In genomic region chr20:16729565-16730460, GRCh38 we compare ENCODE assay signal across 8 cellular contexts. TPM values are rescaled to one million over a fixed set of nuclear protein-coding genes. Genes with fewer than 3 reads are reported as not detected.
DNase-seq lines count a peak whose midpoint lies in the region; ATAC-seq, FAIRE-seq and TF ChIP-seq lines count a peak whose summit lies in the region.

Gene SNRPB2, plus strand, starts transcription at chr20:16730026. Its CDS starts 1,677 bp downstream, at chr20:16731703.

- peak; percentile 66 to 75; a peak in 3 of 4 replicates for TF ChIP-seq EP300 in HepG2 (IDR thresholded peaks at IDR 0.05; ENCODE audit: low read depth in 2 of 2, low read length in 2 of 2)
- TF ChIP-seq EP300 in HepG2 (CRISPR knock-in tag; IDR thresholded peaks at IDR 0.05; ENCODE audit: borderline replicate concordance), result peak; percentile 62

- peak; percentile 85 for FAIRE-seq in HepG2 (lab: Jason Lieb, UNC)

- intact Hi-C loops in HepG2 (cut with micrococcal nuclease; ENCODE audit: unreplicated experiment), result loop anchor here (1.0 to 10.0 kb wide), 2 partner anchors 155 to 1745 kb away; no protein-coding TSS in a partner anchor

- peak; percentile 97 to 98 for TF ChIP-seq POLR2A in HepG2 (IDR thresholded peaks at IDR 0.05; ENCODE audit: insufficient read depth in 1 of 2, low read depth in 2 of 2, low read length in 2 of 2)

- peaks cover 29% of the 10 kb centered on the region for H3K4me1 ChIP-seq in HepG2 (ENCODE audit: insufficient read depth, low read length)

- peaks cover 0 to 12% of the 10 kb centered on the region in 2 experiments; a peak in 3 of 5 replicates for H3K27me3 ChIP-seq in HepG2 (ENCODE audit: control insufficient read depth in 1 of 2, insufficient read depth in 2 of 2, low read length in 2 of 2)

- DNase-seq in C1 segment of cervical spinal cord (lab: John Stamatoyannopoulos, UW) (peak; percentile 31 to 93 (median 87)), NCI-H748 treated with DMSO at 0.1 percent for 48 hours (lab: John Stamatoyannopoulos, UW) (peak; percentile 97), dermis microvascular lymphatic vessel endothelial cell (ENCODE audit: low read depth in 2 of 2) (peak; percentile 93 to 96), HepG2 (ENCODE audit: low spot score) (peak; percentile 97)
- DNase-seq in activated CD4-positive, alpha-beta T cell treated with anti-CD3 and anti-CD28 coated beads, Interleukin-2, amount 50 U/mL, for 4 hours, result peak; percentile 89 to 90
- peak; percentile 89 for DNase-seq in stimulated activated CD4-positive, alpha-beta T cell treated with anti-CD3 and anti-CD28 coated beads, Interleukin-4, amount 100 ng/mL, for 1 hour

- H3K79me2 ChIP-seq in HepG2 (ENCODE audit: insufficient read depth, low read length), result peaks cover 40% of the 10 kb centered on the region

- TSS peak; percentile 77 for BruUV-seq in HepG2 (replicated peaks; lab: Mats Ljungman, UMichigan)

- TF ChIP-seq RAD21 in HepG2 (CRISPR knock-in tag; IDR thresholded peaks at IDR 0.05), result peak; percentile 74

- CTCF ChIA-PET in HepG2 (lab: Yijun Ruan, JAX; ENCODE audit: low intra/inter-chr PET ratio, low total read pairs), result no interaction called here

- peak; percentile 35 for TF ChIP-seq CTCF in HepG2 (CRISPR knock-in tag; IDR thresholded peaks at IDR 0.05)

- H3K9me3 ChIP-seq in HepG2 (ENCODE audit: low read length), result peaks cover 12% of the 10 kb centered on the region

- peak; percentile 97 for ATAC-seq in GM19372 (IDR thresholded peaks at IDR 0.05; ENCODE audit: low read depth, unreplicated experiment)
- ATAC-seq in HG03558 (IDR thresholded peaks at IDR 0.05; ENCODE audit: extremely low read depth, unreplicated experiment), result peak; percentile 98
- ATAC-seq in HepG2, result peak; percentile 98

- H3K4me2 ChIP-seq in HepG2 (ENCODE audit: low read depth, low read length), result peak within 1 kb of the TSS; percentile 85

- 13% methylated on average over 41 of the region's 57 CpGs for WGBS in HepG2 (ENCODE audit: low lambda C conversion rate)

- peak within 1 kb of the TSS; percentile 82 to 98 (median 92) for H3K4me3 ChIP-seq in HepG2 (replicated peaks in 1 of 3; ENCODE audit: insufficient read depth in 1 of 3, low read depth in 2 of 3, low read length in 3 of 3)

- H2AFZ ChIP-seq in HepG2 (ENCODE audit: low read length), result peak within 1 kb of the TSS; percentile 98

- peak within 1 kb of the TSS; percentile 79 for H3K27ac ChIP-seq in HepG2 (ENCODE audit: extremely low read length, insufficient read depth, low read length)

- H3K36me3 ChIP-seq in HepG2 (replicated peaks in 1 of 2; ENCODE audit: control insufficient read depth in 1 of 2, insufficient read depth in 2 of 2, low read length in 2 of 2), result peaks cover 13 to 29% of the 10 kb centered on the region in 2 experiments

- H3K9ac ChIP-seq in HepG2 (ENCODE audit: insufficient read depth, low read depth, low read length), result peak within 1 kb of the TSS; percentile 94

- H4K20me1 ChIP-seq in HepG2 (ENCODE audit: insufficient read depth, low read length), result no peaks in the 10 kb centered on the region

- POLR2A ChIA-PET in HepG2 (lab: Yijun Ruan, JAX), result interaction anchor here (0.9 to 1.5 kb wide), 3 partner anchors 18 to 254 kb away, joined by 3 to 4 read pairs (median 3); no protein-coding TSS in a partner anchor

- in situ Hi-C loops in HepG2 (cut with HindIII; ENCODE audit: extremely low pct_ligation_motif_present, low pct_unique_long_range_greater_than_20kb), result no loop called here

TF ChIP-seq in HepG2, 621 proteins besides CTCF, POLR2A, EP300 and RAD21 (continues in another document):
- peak; percentile 93; the same call in 1 of the 2 replicates for TF ChIP-seq ZNF737 (CRISPR knock-in tag; IDR thresholded peaks at IDR 0.05; ENCODE audit: borderline replicate concordance)
- TF ChIP-seq, protein P1, sequence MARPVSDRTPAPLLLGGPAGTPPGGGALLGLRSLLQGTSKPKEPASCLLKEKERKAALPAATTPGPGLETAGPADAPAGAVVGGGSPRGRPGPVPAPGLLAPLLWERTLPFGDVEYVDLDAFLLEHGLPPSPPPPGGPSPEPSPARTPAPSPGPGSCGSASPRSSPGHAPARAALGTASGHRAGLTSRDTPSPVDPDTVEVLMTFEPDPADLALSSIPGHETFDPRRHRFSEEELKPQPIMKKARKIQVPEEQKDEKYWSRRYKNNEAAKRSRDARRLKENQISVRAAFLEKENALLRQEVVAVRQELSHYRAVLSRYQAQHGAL (CRISPR knock-in tag; IDR thresholded peaks at IDR 0.05; ENCODE audit: not compliant biosample characterization), result no peak
- TF ChIP-seq NRL (CRISPR knock-in tag; IDR thresholded peaks at IDR 0.05; ENCODE audit: borderline replicate concordance), result peak; percentile 99
- TF ChIP-seq GFI1 (CRISPR knock-in tag; IDR thresholded peaks at IDR 0.05; ENCODE audit: borderline replicate concordance), result peak; percentile 76
- no peak for TF ChIP-seq HDAC6 (IDR thresholded peaks at IDR 0.05; ENCODE audit: low read depth, low read length)
- peak; percentile 59; the same call in 1 of the 2 replicates for TF ChIP-seq DR1 (CRISPR knock-in tag; IDR thresholded peaks at IDR 0.05)
- TF ChIP-seq, protein P2, sequence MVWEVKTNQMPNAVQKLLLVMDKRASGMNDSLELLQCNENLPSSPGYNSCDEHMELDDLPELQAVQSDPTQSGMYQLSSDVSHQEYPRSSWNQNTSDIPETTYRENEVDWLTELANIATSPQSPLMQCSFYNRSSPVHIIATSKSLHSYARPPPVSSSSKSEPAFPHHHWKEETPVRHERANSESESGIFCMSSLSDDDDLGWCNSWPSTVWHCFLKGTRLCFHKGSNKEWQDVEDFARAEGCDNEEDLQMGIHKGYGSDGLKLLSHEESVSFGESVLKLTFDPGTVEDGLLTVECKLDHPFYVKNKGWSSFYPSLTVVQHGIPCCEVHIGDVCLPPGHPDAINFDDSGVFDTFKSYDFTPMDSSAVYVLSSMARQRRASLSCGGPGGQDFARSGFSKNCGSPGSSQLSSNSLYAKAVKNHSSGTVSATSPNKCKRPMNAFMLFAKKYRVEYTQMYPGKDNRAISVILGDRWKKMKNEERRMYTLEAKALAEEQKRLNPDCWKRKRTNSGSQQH (CRISPR knock-in tag; IDR thresholded peaks at IDR 0.05; ENCODE audit: low read depth), result peak; percentile 97
- TF ChIP-seq ZNF747 (CRISPR knock-in tag; IDR thresholded peaks at IDR 0.05; ENCODE audit: borderline replicate concordance), result peak; percentile 99
- TF ChIP-seq ZNF614 (CRISPR knock-in tag; IDR thresholded peaks at IDR 0.05; ENCODE audit: borderline replicate concordance), result peak; percentile 97
- TF ChIP-seq CHD4 (IDR thresholded peaks at IDR 0.05; ENCODE audit: borderline replicate concordance, low read length), result no peak
- TF ChIP-seq KLF16 (CRISPR knock-in tag; IDR thresholded peaks at IDR 0.05), result peak; percentile 32 to 100; a peak in 2 of 4 replicates
- peak; percentile 92 for TF ChIP-seq ZNF775 (CRISPR knock-in tag; IDR thresholded peaks at IDR 0.05; ENCODE audit: borderline replicate concordance)
- TF ChIP-seq, protein P3, sequence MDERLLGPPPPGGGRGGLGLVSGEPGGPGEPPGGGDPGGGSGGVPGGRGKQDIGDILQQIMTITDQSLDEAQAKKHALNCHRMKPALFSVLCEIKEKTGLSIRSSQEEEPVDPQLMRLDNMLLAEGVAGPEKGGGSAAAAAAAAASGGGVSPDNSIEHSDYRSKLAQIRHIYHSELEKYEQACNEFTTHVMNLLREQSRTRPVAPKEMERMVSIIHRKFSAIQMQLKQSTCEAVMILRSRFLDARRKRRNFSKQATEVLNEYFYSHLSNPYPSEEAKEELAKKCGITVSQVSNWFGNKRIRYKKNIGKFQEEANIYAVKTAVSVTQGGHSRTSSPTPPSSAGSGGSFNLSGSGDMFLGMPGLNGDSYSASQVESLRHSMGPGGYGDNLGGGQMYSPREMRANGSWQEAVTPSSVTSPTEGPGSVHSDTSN (CRISPR knock-in tag; IDR thresholded peaks at IDR 0.05), result no peak
- peak; percentile 100 for TF ChIP-seq LCORL (IDR thresholded peaks at IDR 0.05)
- TF ChIP-seq LCORL (CRISPR knock-in tag; IDR thresholded peaks at IDR 0.05), result peak; percentile 75; the same call in 1 of the 2 replicates

RNA-seq across cellular contexts. Expression of gene SNRPB2, which starts in this region (rescaled TPM):
- 31.1 and 34.3 TPM in 2 replicates for total RNA-seq in dermis microvascular lymphatic vessel endothelial cell
- total RNA-seq in HepG2 (2016; rRNA removed; fragmentation: Illumina TruSeq; extraction: Trizol), result 204 and 278 TPM in 2 replicates
- total RNA-seq in HepG2 (2016; cell fraction: cytosol; rRNA removed; fragmentation: Illumina TruSeq; extraction: Trizol; ENCODE audit: low read depth), result 43.3 and 44.2 TPM in 2 replicates
- 198 and 292 TPM in 2 replicates for total RNA-seq in HepG2 (2016; cell fraction: insoluble cytoplasmic fraction; rRNA removed; fragmentation: Illumina TruSeq; extraction: Trizol)
- 54.1 and 57.0 TPM in 2 replicates for total RNA-seq in HepG2 (2016; cell fraction: membrane; rRNA removed; fragmentation: Illumina TruSeq; extraction: Trizol)
- 82.6 and 87.9 TPM in 2 replicates for total RNA-seq in HepG2 (2016; cell fraction: nucleus; rRNA removed; fragmentation: Illumina TruSeq; extraction: Trizol)
- polyA plus RNA-seq in HepG2 (2011; rRNA removed), result 70.8 and 107 TPM in 2 replicates
- 39.8 and 64.8 TPM in 2 replicates for polyA plus RNA-seq in HepG2 (2011; cell fraction: cytosol; rRNA removed)
- polyA plus RNA-seq in HepG2 (2011; cell fraction: nucleus; rRNA removed), result 13.1 and 22.0 TPM in 2 replicates
- polyA plus RNA-seq in HepG2 (2012), result 101 and 136 TPM in 2 replicates
- polyA plus RNA-seq in HepG2 (2016; cell fraction: cytosol; fragmentation: Illumina TruSeq; extraction: Trizol; ENCODE audit: low read depth), result 32.5 and 35.0 TPM in 2 replicates
- polyA plus RNA-seq in HepG2 (2016; cell fraction: insoluble cytoplasmic fraction; fragmentation: Illumina TruSeq; extraction: Trizol; ENCODE audit: low read depth), result 294 and 338 TPM in 2 replicates
- 34.6 and 41.2 TPM in 2 replicates for polyA plus RNA-seq in HepG2 (2016; cell fraction: membrane; fragmentation: Illumina TruSeq; extraction: Trizol; ENCODE audit: low read depth)
- 107 and 110 TPM in 2 replicates for polyA plus RNA-seq in HepG2 (2016; cell fraction: nucleus; fragmentation: Illumina TruSeq; extraction: Trizol; ENCODE audit: insufficient read depth, low read depth)
- 14.1 and 27.4 TPM in 2 replicates for polyA minus RNA-seq in HepG2 (2011; rRNA and poly(A)+ RNA removed; ENCODE audit: low replicate concordance)
- polyA minus RNA-seq in HepG2 (2011; cell fraction: cytosol; rRNA and poly(A)+ RNA removed), result 41.5 and 42.3 TPM in 2 replicates
- polyA minus RNA-seq in HepG2 (2011; cell fraction: nucleus; rRNA and poly(A)+ RNA removed), result 32.2 and 33.3 TPM in 2 replicates

Comparison
In these comparisons a context has a peak if more than half of its experiments do, and no peak if none do; other contexts are left out.
1. Peak in every context shown above with its lines: DNase-seq, ATAC-seq, H3K4me3 ChIP-seq and H3K27ac ChIP-seq.